30 cellular contexts compared by ENCODE assay signal in genomic region chr12:78081590-78082314, GRCh38.
"Had no signal": no experiment of that assay in that cellular context is flagged by ENCODE, and none has a peak within 500 bp of the region (broad histone marks: within the 10 kb centered on the region; RNA-seq: fewer than 3 reads in every experiment).

No MANE protein-coding gene starts in this region.

- H2AFZ ChIP-seq: hepatocyte, neural progenitor cell had no signal

- H3K36me3 ChIP-seq: esophagus muscularis mucosa, gastroesophageal sphincter, heart left ventricle, left lung, neural progenitor cell, prostate gland, right atrium auricular region, tibial artery had no signal

- H3K9me3 ChIP-seq: esophagus muscularis mucosa, gastroesophageal sphincter, heart left ventricle, left lung, mucosa of descending colon, prostate gland, right atrium auricular region, testis, tibial artery had no signal

- DNase-seq: dermis blood vessel endothelial cell; effector memory CD4-positive, alpha-beta T cell; heart left ventricle; left cardiac atrium; left lung; mesenchymal stem cell; mucosa of descending colon; naive B cell; nucleus accumbens; stimulated activated CD4-positive, alpha-beta T cell treated with anti-CD3 and anti-CD28 coated beads, Interleukin-12 subunit alpha, Interleukin-12 subunit beta, amount 100 ng/mL, for 4 hours; stimulated activated CD4-positive, alpha-beta T cell treated with anti-CD3 and anti-CD28 coated beads, Interleukin-1b, Interleukin-23, amount 100 ng/mL, for 48 hours; stimulated activated CD4-positive, alpha-beta T cell treated with anti-CD3 and anti-CD28 coated beads, Interleukin-4, amount 100 ng/mL, for 1 hour; stimulated activated CD8-positive, alpha-beta memory T cell treated with anti-CD3 and anti-CD28 coated beads, Interleukin-4, amount 100 ng/mL, for 48 hours; stimulated activated naive CD8-positive, alpha-beta T cell treated with anti-CD3 and anti-CD28 coated beads, Interleukin-15, Interleukin-2, amounts not matched to agents 100 U/mL and 50 U/mL, for 24 hours; substantia nigra; testis; tibial artery had no signal

- H3K9ac ChIP-seq: neural progenitor cell had no signal

- H3K4me3 ChIP-seq: coronary artery, esophagus muscularis mucosa, gastroesophageal sphincter, heart left ventricle, hepatocyte, left lung, mucosa of descending colon, neural progenitor cell, prostate gland, right atrium auricular region, smooth muscle cell, testis, tibial artery had no signal

- H3K79me2 ChIP-seq: hepatocyte had no signal

- H3K27me3 ChIP-seq: esophagus muscularis mucosa, foreskin keratinocyte, gastroesophageal sphincter, heart left ventricle, hepatocyte, left lung, neural progenitor cell, right atrium auricular region, testis, tibial artery had no signal

- ATAC-seq: foreskin keratinocyte; gastroesophageal sphincter; heart left ventricle; left cardiac atrium; left lung; mucosa of descending colon; natural killer cell treated with Interleukin-12 subunit alpha and Interleukin-12 subunit beta and Interleukin-15 and Interleukin-18, amount 100 ng/mL, for 72 hours; sciatic nerve; stimulated activated naive CD8-positive, alpha-beta T cell treated with anti-CD3 and anti-CD28 coated beads, Interleukin-15, Interleukin-2, amounts not matched to agents 100 U/mL and 50 U/mL, for 24 hours had no signal

- FAIRE-seq: endothelial cell of umbilical vein, islet of Langerhans had no signal

- H3K4me1 ChIP-seq: esophagus muscularis mucosa, gastroesophageal sphincter, left lung, neural progenitor cell, prostate gland, right atrium auricular region, testis, tibial artery had no signal

- H3K4me2 ChIP-seq: hepatocyte, neural progenitor cell, smooth muscle cell had no signal

- H3K27ac ChIP-seq: coronary artery, esophagus muscularis mucosa, foreskin keratinocyte, gastroesophageal sphincter, heart left ventricle, hepatocyte, left lung, neural progenitor cell, prostate gland, right atrium auricular region, testis, tibial artery had no signal
